Comparison of ENCODE assay signal across 12 cellular contexts in the genomic region with DNA sequence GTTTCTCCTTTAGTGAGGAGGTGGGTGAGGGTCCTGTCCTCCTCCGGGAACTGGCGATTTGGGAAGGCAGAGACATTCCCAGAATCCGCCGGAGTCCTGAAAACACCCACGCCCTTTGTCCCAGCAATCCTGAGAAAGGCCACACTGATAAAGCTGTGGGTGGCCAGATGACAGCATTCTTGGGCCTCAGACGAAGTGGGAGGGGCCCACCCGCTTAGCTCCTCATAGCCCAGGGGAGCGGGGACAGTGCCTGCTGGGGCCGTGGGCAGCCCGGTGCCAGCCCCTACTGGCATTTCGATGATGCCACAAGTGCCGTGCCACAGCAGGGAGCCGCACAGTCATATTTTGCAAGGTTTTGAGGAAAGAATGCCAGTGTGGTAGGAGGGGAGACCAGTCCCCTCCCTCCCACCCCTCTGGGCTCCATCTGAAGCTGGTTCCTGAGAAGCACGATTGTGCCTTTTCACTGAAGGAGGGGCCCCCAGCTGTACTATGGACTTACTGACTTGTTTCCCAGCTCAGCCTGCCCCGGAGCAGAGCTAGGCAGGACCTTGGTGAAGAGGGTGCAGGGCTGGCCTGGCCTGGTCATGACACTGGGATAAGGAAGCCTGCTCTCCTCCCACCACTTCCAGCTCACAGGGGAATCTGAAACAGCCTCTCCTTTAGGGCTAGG. TPM values are rescaled to one million over a fixed set of nuclear protein-coding genes. Genes with fewer than 3 reads are reported as not detected.
DNase-seq lines count a peak whose midpoint lies in the region; FAIRE-seq and TF ChIP-seq lines count a peak whose summit lies in the region.
"Had no signal": no experiment of that assay in that cellular context is flagged by ENCODE, and none has a peak within 500 bp of the region (broad histone marks: within the 10 kb centered on the region; RNA-seq: fewer than 3 reads in every experiment).

No MANE protein-coding gene starts in this region.

- peak overlapping the region; percentile 44 for H3K9ac ChIP-seq in endodermal cell (ENCODE audit: extremely low read depth, low read length, poor library complexity, severe bottlenecking)

- WGBS in endodermal cell (ENCODE audit: insufficient coverage in 1 of 2, insufficient read length in 1 of 2), 2 experiments, result 71 to 78% methylated on average over 9 to 15 of the region's 15 CpGs

- H3K4me3 Mint-ChIP-seq in endodermal cell (no peak overlapping the region), type B pancreatic cell (peak overlapping the region; percentile 17)
- H3K4me3 Mint-ChIP-seq: T-cell had no signal

- H3K36me3 Mint-ChIP-seq in endodermal cell (ENCODE audit: low read depth), result no peaks in the 10 kb centered on the region
- H3K36me3 Mint-ChIP-seq in type B pancreatic cell, result no peaks in the 10 kb centered on the region
- H3K36me3 Mint-ChIP-seq: T-cell had no signal

- no peaks in the 10 kb centered on the region for H3K27me3 Mint-ChIP-seq in endodermal cell (ENCODE audit: insufficient read depth)
- no peaks in the 10 kb centered on the region for H3K27me3 Mint-ChIP-seq in type B pancreatic cell
- H3K27me3 Mint-ChIP-seq: T-cell had no signal

- H3K4me1 Mint-ChIP-seq in endodermal cell (peaks cover 5% of the 10 kb centered on the region), type B pancreatic cell (ENCODE audit: unreplicated experiment) (peaks cover 19% of the 10 kb centered on the region)

- H3K9me3 ChIP-seq in endodermal cell (ENCODE audit: control insufficient read depth, low read length), result no peaks in the 10 kb centered on the region
- H3K9me3 ChIP-seq: neutrophil had no signal

- TF ChIP-seq CTCF in endodermal cell (conservative IDR thresholded peaks at IDR 0.05), result no peak
- no peak for TF ChIP-seq CTCF in type B pancreatic cell (conservative IDR thresholded peaks at IDR 0.05)

- no peak for FAIRE-seq in GM12891 (lab: Jason Lieb, UNC)
- FAIRE-seq: G401.6 had no signal

- H3K27ac ChIP-seq in endodermal cell (ENCODE audit: low read depth, low read length), result peak overlapping the region; percentile 60
- H3K27ac ChIP-seq: neutrophil had no signal

- H3K9me3 Mint-ChIP-seq in endodermal cell (no peaks in the 10 kb centered on the region), type B pancreatic cell (no peaks in the 10 kb centered on the region)
- H3K9me3 Mint-ChIP-seq: T-cell had no signal

- no peak for TF ChIP-seq POLR2A in GM12891 (IDR thresholded peaks at IDR 0.05; ENCODE audit: low read depth, low read length)

- H3K27ac Mint-ChIP-seq in endodermal cell, result peak overlapping the region; percentile 75
- H3K27ac Mint-ChIP-seq in type B pancreatic cell, result peak overlapping the region; percentile 72
- H3K27ac Mint-ChIP-seq: T-cell had no signal

- no peak overlapping the region for H3K4me3 ChIP-seq in endodermal cell (ENCODE audit: low read length)

- H3K36me3 ChIP-seq in endodermal cell (ENCODE audit: control insufficient read depth, insufficient read depth, low read length), result no peaks in the 10 kb centered on the region
- H3K36me3 ChIP-seq: neutrophil had no signal

- peak; percentile 63 for DNase-seq in M059J (ENCODE audit: low read depth)
- peak; percentile 84 for DNase-seq in endodermal cell
- peak; percentile 22 for DNase-seq in midbrain (lab: John Stamatoyannopoulos, UW)
- no peak for DNase-seq in type B pancreatic cell (ENCODE audit: extremely low spot score, unreplicated experiment)
- no peak for DNase-seq in activated gamma-delta T cell treated with Interleukin-2 at 50 U/mL for 16 hours
- no peak for DNase-seq in activated CD4-positive, CD25-positive, alpha-beta regulatory T cell treated with anti-CD3 and anti-CD28 coated beads, Interleukin-2, amount 50 U/mL, for 72 hours
- no peak for DNase-seq in NCI-H526 treated with DMSO at 0.1 percent for 48 hours (lab: John Stamatoyannopoulos, UW)
- no peak for DNase-seq in GM12891 (ENCODE audit: insufficient read length, low spot score)
- DNase-seq: NCI-H146, T-cell had no signal

- no peaks in the 10 kb centered on the region for H3K27me3 ChIP-seq in endodermal cell (ENCODE audit: control insufficient read depth, insufficient read depth, low read length, poor library complexity, severe bottlenecking)

- no peaks in the 10 kb centered on the region for H3K4me1 ChIP-seq in endodermal cell (ENCODE audit: control insufficient read depth, insufficient read depth, low read length)

TF ChIP-seq in GM12891, 5 proteins besides CTCF, POLR2A, EP300 and RAD21:
- TF ChIP-seq TAF1 (IDR thresholded peaks at IDR 0.05; ENCODE audit: low read depth, low read length) (no peak), POLR2AphosphoS5 (IDR thresholded peaks at IDR 0.05; ENCODE audit: low read depth, low read length) (no peak)

RNA-seq across cellular contexts. Expression of a gene that starts 20.9 kb away (rescaled TPM):
- 78.2 and 127 TPM in 2 replicates for total RNA-seq in M059J (2014; rRNA removed; shearing (Covaris generic))
- total RNA-seq in endodermal cell (100 to 1,000 TPM; 154 to 155 TPM), type B pancreatic cell (ENCODE audit: low replicate concordance) (275 and 367 TPM in 2 replicates)
- 126 TPM for polyA plus RNA-seq in endodermal cell (2013, experiment 1 of 2)
- polyA plus RNA-seq in endodermal cell (2013, experiment 2 of 2), result 112 TPM
- polyA plus RNA-seq in GM12891 (2012; ENCODE audit: low read depth, missing spikeins), result 68.5 TPM

RNA-seq across cellular contexts. Expression of a gene that starts 49.4 kb away (rescaled TPM):
- not detected in 2 replicates for total RNA-seq in M059J (2014; rRNA removed; shearing (Covaris generic))
- 1 to 10 TPM in 1 of 2 donors, under 1 TPM in 1; 0.97 to 1.6 TPM for total RNA-seq in endodermal cell
- polyA plus RNA-seq in endodermal cell (2013, experiment 1 of 2), result 0.21 TPM
- polyA plus RNA-seq in endodermal cell (2013, experiment 2 of 2), result 0.33 TPM
- total RNA-seq in type B pancreatic cell (ENCODE audit: low replicate concordance), result not detected in 2 replicates
- 125 TPM for polyA plus RNA-seq in GM12891 (2012; ENCODE audit: low read depth, missing spikeins)

Comparison
In these comparisons a context has a peak if more than half of its experiments do, and no peak if none do; other contexts are left out.
1. DNase-seq: peak in M059J (single experiment), endodermal cell (single experiment) and midbrain (single experiment); none in type B pancreatic cell (single experiment), activated gamma-delta T cell treated with Interleukin-2 at 50 U/mL for 16 hours (single experiment), activated CD4-positive, CD25-positive, alpha-beta regulatory T cell treated with anti-CD3 and anti-CD28 coated beads, Interleukin-2, amount 50 U/mL, for 72 hours (single experiment), NCI-H526 treated with DMSO at 0.1 percent for 48 hours (single experiment) and GM12891 (single experiment).